Comparison of ENCODE assay signal across 39 cellular contexts in the genomic region with DNA sequence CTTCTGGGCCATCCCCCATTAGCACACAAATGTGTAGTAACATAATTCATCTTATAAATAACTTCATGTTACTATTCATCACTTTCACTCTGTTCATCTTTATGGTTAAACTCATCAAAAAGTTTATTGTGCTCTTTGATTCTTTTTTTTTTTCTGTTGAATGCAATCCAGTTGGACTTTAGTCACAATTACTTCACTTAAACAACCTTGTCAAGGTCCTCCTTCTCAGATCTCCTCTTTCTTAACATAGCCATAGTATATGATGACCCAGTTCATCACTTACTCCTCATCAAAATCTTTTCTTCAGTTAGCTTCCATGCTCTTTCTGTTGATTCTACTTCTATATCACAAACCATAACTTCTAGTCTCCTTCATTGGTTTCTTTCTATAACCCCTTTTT.
"Had no signal": no experiment of that assay in that cellular context is flagged by ENCODE, and none has a peak within 500 bp of the region (broad histone marks: within the 10 kb centered on the region; RNA-seq: fewer than 3 reads in every experiment).

No MANE protein-coding gene starts in this region.

- H3K9me3 Mint-ChIP-seq: activated T-helper 1 cell treated with anti-CD3 and anti-CD28 coated beads, Interleukin-12 subunit alpha, Interleukin-12 subunit beta, Interleukin-2, Interleukin-4 antibody, amounts not matched to agents 30 ng/mL and 10 ng/mL and 1 ng/mL, durations not matched to agents 14 hours and 24 hours and 36 hours had no signal

- H3K4me1 ChIP-seq: adrenal gland, ascending aorta, body of pancreas, breast epithelium had no signal

- H3K9me3 ChIP-seq: adrenal gland, body of pancreas, breast epithelium had no signal

- H3K36me3 Mint-ChIP-seq: activated naive CD4-positive, alpha-beta T cell treated with anti-CD3 and anti-CD28 coated beads, Interleukin-2, amount 10 ng/mL, durations not matched to agents 7 days and 5 days had no signal

- H3K4me3 ChIP-seq: adrenal gland, ascending aorta, body of pancreas, breast epithelium, cardiac muscle cell had no signal

- H3K36me3 ChIP-seq: adrenal gland, ascending aorta, brain microvascular endothelial cell, breast epithelium, cardiac muscle cell had no signal

- H3K27ac Mint-ChIP-seq: activated naive CD4-positive, alpha-beta T cell treated with anti-CD3 and anti-CD28 coated beads for 36 hours; activated naive CD4-positive, alpha-beta T cell treated with anti-CD3 and anti-CD28 coated beads, Interleukin-2, amount 10 ng/mL, durations not matched to agents 7 days and 5 days; activated naive CD4-positive, alpha-beta T cell treated with anti-CD3 and anti-CD28 coated beads, Interleukin-2, amount 50 U/mL, for 24 hours; activated naive CD4-positive, alpha-beta T cell treated with anti-CD3 and anti-CD28 coated beads, Interleukin-2, amount 50 U/mL, for 72 hours; activated naive CD8-positive, alpha-beta T cell; activated naive CD8-positive, alpha-beta T cell treated with anti-CD3 and anti-CD28 coated beads for 36 hours; activated naive CD8-positive, alpha-beta T cell treated with anti-CD3 and anti-CD28 coated beads, Interleukin-2, amount 10 ng/mL, durations not matched to agents 7 days and 5 days; activated naive CD8-positive, alpha-beta T cell treated with anti-CD3 and anti-CD28 coated beads, Interleukin-2, amount 50 U/mL, for 24 hours; activated T-cell treated with anti-CD3 and anti-CD28 coated beads, Interleukin-2, amount 50 U/mL, for 24 hours; activated T-cell treated with anti-CD3 and anti-CD28 coated beads, Interleukin-2, amount 50 U/mL, for 72 hours; activated T-helper 1 cell treated with anti-CD3 and anti-CD28 coated beads, Interleukin-12 subunit alpha, Interleukin-12 subunit beta, Interleukin-2, Interleukin-4 antibody, amounts not matched to agents 30 ng/mL and 10 ng/mL and 1 ng/mL, durations not matched to agents 14 hours and 24 hours and 36 hours; activated T-helper 17 cell treated with anti-CD3 and anti-CD28 coated beads, Interleukin-2, amount 50 U/mL, for 72 hours; activated T-helper 2 cell treated with anti-CD3 and anti-CD28 coated beads, Interferon-gamma antibody, Interleukin-2, Interleukin-4, amounts not matched to agents 10 μg/mL and 5 μg/mL and 100 μg/mL, durations not matched to agents 14 hours and 24 hours and 36 hours; brain had no signal

- H3K4me1 Mint-ChIP-seq: activated naive CD4-positive, alpha-beta T cell treated with anti-CD3 and anti-CD28 coated beads, Interleukin-2, amount 10 ng/mL, durations not matched to agents 7 days and 5 days; activated naive CD4-positive, alpha-beta T cell treated with anti-CD3 and anti-CD28 coated beads, Interleukin-2, amount 50 U/mL, for 24 hours; activated naive CD8-positive, alpha-beta T cell treated with anti-CD3 and anti-CD28 coated beads for 36 hours; activated naive CD8-positive, alpha-beta T cell treated with anti-CD3 and anti-CD28 coated beads, Interleukin-2, amount 10 ng/mL, durations not matched to agents 7 days and 5 days; activated naive CD8-positive, alpha-beta T cell treated with anti-CD3 and anti-CD28 coated beads, Interleukin-2, amount 50 U/mL, for 24 hours; activated T-helper 17 cell treated with anti-CD3 and anti-CD28 coated beads, Interleukin-2, amount 50 U/mL, for 72 hours; brain; central memory CD8-positive, alpha-beta T cell had no signal

- H3K4me3 Mint-ChIP-seq: activated naive CD4-positive, alpha-beta T cell treated with anti-CD3 and anti-CD28 coated beads for 36 hours; activated naive CD4-positive, alpha-beta T cell treated with anti-CD3 and anti-CD28 coated beads, Interleukin-2, amount 10 ng/mL, durations not matched to agents 7 days and 5 days; activated naive CD4-positive, alpha-beta T cell treated with anti-CD3 and anti-CD28 coated beads, Interleukin-2, amount 50 U/mL, for 24 hours; activated naive CD8-positive, alpha-beta T cell; activated naive CD8-positive, alpha-beta T cell treated with anti-CD3 and anti-CD28 coated beads for 36 hours; activated naive CD8-positive, alpha-beta T cell treated with anti-CD3 and anti-CD28 coated beads, Interleukin-2, amount 10 ng/mL, durations not matched to agents 7 days and 5 days; activated naive CD8-positive, alpha-beta T cell treated with anti-CD3 and anti-CD28 coated beads, Interleukin-2, amount 50 U/mL, for 24 hours; activated T-cell treated with anti-CD3 and anti-CD28 coated beads, Interleukin-2, amount 50 U/mL, for 24 hours; activated T-cell treated with anti-CD3 and anti-CD28 coated beads, Interleukin-2, amount 50 U/mL, for 4 hours; activated T-cell treated with anti-CD3 and anti-CD28 coated beads, Interleukin-2, amount 50 U/mL, for 72 hours; activated T-helper 1 cell treated with anti-CD3 and anti-CD28 coated beads, Interleukin-12 subunit alpha, Interleukin-12 subunit beta, Interleukin-2, Interleukin-4 antibody, amounts not matched to agents 30 ng/mL and 10 ng/mL and 1 ng/mL, durations not matched to agents 14 hours and 24 hours and 36 hours; activated T-helper 17 cell treated with anti-CD3 and anti-CD28 coated beads, Interleukin-2, amount 50 U/mL, for 72 hours; brain; central memory CD8-positive, alpha-beta T cell had no signal

- DNase-seq: activated effector memory CD4-positive, alpha-beta T cell treated with anti-CD3 and anti-CD28 coated beads, Interleukin-2, amount 50 U/mL, for 16 hours; activated effector memory CD4-positive, alpha-beta T cell treated with Interleukin-2 at 50 U/mL for 16 hours; activated gamma-delta T cell; activated gamma-delta T cell treated with Interleukin-2 at 50 U/mL for 16 hours; activated naive CD4-positive, alpha-beta T cell; activated naive CD4-positive, alpha-beta T cell treated with anti-CD3 and anti-CD28 coated beads for 36 hours; activated naive CD4-positive, alpha-beta T cell treated with anti-CD3 and anti-CD28 coated beads, Interleukin-2, amount 10 ng/mL, durations not matched to agents 7 days and 5 days; activated naive CD4-positive, alpha-beta T cell treated with anti-CD3 and anti-CD28 coated beads, Interleukin-2, amount 50 U/mL, for 16 hours; activated naive CD4-positive, alpha-beta T cell treated with Interleukin-2 at 50 U/mL for 16 hours; activated naive CD8-positive, alpha-beta T cell treated with anti-CD3 and anti-CD28 coated beads for 36 hours; activated naive CD8-positive, alpha-beta T cell treated with anti-CD3 and anti-CD28 coated beads, Interleukin-2, amount 10 ng/mL, durations not matched to agents 7 days and 5 days; activated naive CD8-positive, alpha-beta T cell treated with anti-CD3 and anti-CD28 coated beads, Interleukin-2, amount 50 U/mL, for 24 hours; activated T-cell treated with anti-CD3 and anti-CD28 coated beads for 4 hours; activated T-cell treated with anti-CD3 and anti-CD28 coated beads, Interleukin-2, amount 50 U/mL, for 1 hour; activated T-cell treated with anti-CD3 and anti-CD28 coated beads, Interleukin-2, amount 50 U/mL, for 24 hours; activated T-cell treated with anti-CD3 and anti-CD28 coated beads, Interleukin-2, amount 50 U/mL, for 4 hours; activated T-cell treated with anti-CD3 and anti-CD28 coated beads, Interleukin-2, amount 50 U/mL, for 48 hours; activated T-cell treated with anti-CD3 and anti-CD28 coated beads, Interleukin-2, amount 50 U/mL, for 72 hours; adrenal gland; amniotic stem cell; amygdala; aorta; body of pancreas; brain microvascular endothelial cell; caudate nucleus; central memory CD4-positive, alpha-beta T cell had no signal

- H3K27me3 ChIP-seq: adrenal gland, ascending aorta, body of pancreas, brain microvascular endothelial cell, breast epithelium, cardiac muscle cell had no signal

- ATAC-seq: activated naive CD4-positive, alpha-beta T cell treated with anti-CD3 and anti-CD28 coated beads, Interleukin-2, amount 50 U/mL, for 72 hours; activated naive CD8-positive, alpha-beta T cell treated with anti-CD3 and anti-CD28 coated beads, Interleukin-2, amount 50 U/mL, for 24 hours; activated T-cell treated with anti-CD3 and anti-CD28 coated beads, Interleukin-2, amount 50 U/mL, for 4 hours; activated T-cell treated with anti-CD3 and anti-CD28 coated beads, Interleukin-2, amount 50 U/mL, for 72 hours; activated T-helper 17 cell treated with anti-CD3 and anti-CD28 coated beads, Interleukin-2, amount 50 U/mL, for 72 hours; body of pancreas had no signal

- FAIRE-seq: astrocyte, bronchial epithelial cell had no signal

- H3K27ac ChIP-seq: adrenal gland, ascending aorta, body of pancreas, brain microvascular endothelial cell, breast epithelium, cardiac muscle cell had no signal

- H3K27me3 Mint-ChIP-seq: activated naive CD4-positive, alpha-beta T cell treated with anti-CD3 and anti-CD28 coated beads, Interleukin-2, amount 10 ng/mL, durations not matched to agents 7 days and 5 days; activated naive CD4-positive, alpha-beta T cell treated with anti-CD3 and anti-CD28 coated beads, Interleukin-2, amount 50 U/mL, for 24 hours; activated naive CD8-positive, alpha-beta T cell; activated naive CD8-positive, alpha-beta T cell treated with anti-CD3 and anti-CD28 coated beads for 36 hours; activated naive CD8-positive, alpha-beta T cell treated with anti-CD3 and anti-CD28 coated beads, Interleukin-2, amount 10 ng/mL, durations not matched to agents 7 days and 5 days; activated naive CD8-positive, alpha-beta T cell treated with anti-CD3 and anti-CD28 coated beads, Interleukin-2, amount 50 U/mL, for 24 hours; activated T-cell treated with anti-CD3 and anti-CD28 coated beads, Interleukin-2, amount 50 U/mL, for 24 hours; activated T-helper 17 cell treated with anti-CD3 and anti-CD28 coated beads, Interleukin-2, amount 50 U/mL, for 72 hours; brain; central memory CD8-positive, alpha-beta T cell had no signal
